Comparison of ENCODE assay signal across 21 cellular contexts in the genomic region with DNA sequence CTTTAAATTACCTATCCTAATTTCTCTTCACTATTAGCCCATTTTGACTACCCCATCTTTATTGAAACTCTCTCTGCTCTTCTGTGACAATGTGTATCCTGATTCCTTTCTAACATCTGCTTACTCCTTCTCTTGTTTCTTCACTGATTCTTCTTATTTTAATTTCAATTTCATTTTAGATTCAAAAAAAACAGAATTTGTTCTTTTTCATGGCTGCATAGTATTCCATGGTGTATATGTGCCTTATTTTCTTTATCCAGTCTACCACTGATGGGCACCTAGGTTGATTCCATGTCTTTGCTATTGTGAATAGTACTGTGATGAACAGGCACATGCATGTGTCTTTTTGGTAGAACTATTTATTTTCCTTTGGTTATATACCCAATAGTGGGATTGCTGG.
A peak's percentile ranks its signal among the peaks of the same experiment; 100 is the strongest.
DNase-seq lines count a peak whose midpoint lies in the region; ATAC-seq, FAIRE-seq and TF ChIP-seq lines count a peak whose summit lies in the region.
"Had no signal": no experiment of that assay in that cellular context is flagged by ENCODE, and none has a peak within 500 bp of the region (broad histone marks: within the 10 kb centered on the region; RNA-seq: fewer than 3 reads in every experiment).

No MANE protein-coding gene starts in this region.

- H3K36me3 ChIP-seq in HEK293 (ENCODE audit: control insufficient read depth in 2 of 2, insufficient read depth in 1 of 2, low read length in 2 of 2) (no peaks in the 10 kb centered on the region), endothelial cell of umbilical vein (ENCODE audit: control insufficient read depth in 2 of 2, extremely low read depth in 1 of 2, insufficient read depth in 2 of 2, low read length in 2 of 2) (no peaks in the 10 kb centered on the region)
- H3K36me3 ChIP-seq: BLaER1 treated with 17β-estradiol and CSF1 and Interleukin-3, amounts not matched to agents 10 nM and 100 nM had no signal

- BruUV-seq in endothelial cell of umbilical vein (replicated peaks; lab: Mats Ljungman, UMichigan) = no TSS peak

- DNase-seq in A549 (ENCODE audit: low read depth in 1 of 2, low spot score in 1 of 2) = no peak
- no peak for DNase-seq in endothelial cell of umbilical vein (ENCODE audit: low read depth, low spot score)
- DNase-seq in effector memory CD8-positive, alpha-beta T cell = no peak
- DNase-seq in hippocampal formation (lab: John Stamatoyannopoulos, UW) = no peak
- DNase-seq: 8988T; AML-193; Caco-2; Calu3; CD4-positive, alpha-beta T cell; CD8-positive, alpha-beta T cell; DMS79 treated with DMSO at 0.1 percent for 48 hours; GF-D8 had no signal

- no peaks in the 10 kb centered on the region for H3K4me1 Mint-ChIP-seq in effector memory CD8-positive, alpha-beta T cell (ENCODE audit: low read depth in 2 of 2)

- H3K9me3 Mint-ChIP-seq in effector memory CD8-positive, alpha-beta T cell = peaks cover 0 to 4% of the 10 kb centered on the region in 2 donors

- no peak for FAIRE-seq in A549 (lab: Jason Lieb, UNC)
- FAIRE-seq in endothelial cell of umbilical vein (lab: Jason Lieb, UNC) = peak; percentile 18
- FAIRE-seq: A204.1, D721Med, G401.6, GM12891, GM19239 had no signal

- no peaks in the 10 kb centered on the region for H3K27me3 ChIP-seq in endothelial cell of umbilical vein (ENCODE audit: control insufficient read depth in 2 of 2, insufficient read depth in 2 of 2, low read length in 2 of 2)

- CTCF ChIA-PET in A549 (lab: Yijun Ruan, JAX) (no interaction called here), HEK293 (lab: Yijun Ruan, JAX) (no interaction called here), endothelial cell of umbilical vein (lab: Charles Lee) (no interaction called here)

- dilution Hi-C loops in endothelial cell of umbilical vein (cut with MboI; ENCODE audit: extremely low pct_ligation_motif_present, low sequenced_read_pairs) = no loop called here

- no peak overlapping the region for H3K4me3 Mint-ChIP-seq in effector memory CD8-positive, alpha-beta T cell
- H3K4me3 Mint-ChIP-seq: B cell; CD4-positive, alpha-beta T cell; CD8-positive, alpha-beta T cell had no signal

- TF ChIP-seq CTCF in A549 (IDR thresholded peaks at IDR 0.05) = no peak
- no peak for TF ChIP-seq CTCF in HEK293 (tag by site-specific recombination; IDR thresholded peaks at IDR 0.05)
- TF ChIP-seq CTCF in endothelial cell of umbilical vein (IDR thresholded peaks at IDR 0.05; ENCODE audit: extremely low read depth in 1 of 2, insufficient read depth in 1 of 2, low read depth in 1 of 2, low read length in 2 of 2) = no peak

- intact Hi-C loops in endothelial cell of umbilical vein (cut with micrococcal nuclease) = no loop called here

- H4K20me1 ChIP-seq in endothelial cell of umbilical vein (replicated peaks; ENCODE audit: control insufficient read depth, extremely low read depth, insufficient read depth, low read length) = no peaks in the 10 kb centered on the region
- H4K20me1 ChIP-seq: BLaER1 treated with 17β-estradiol and CSF1 and Interleukin-3, amounts not matched to agents 10 nM and 100 nM had no signal

- no peak overlapping the region for H3K27ac Mint-ChIP-seq in effector memory CD8-positive, alpha-beta T cell
- H3K27ac Mint-ChIP-seq: B cell; CD4-positive, alpha-beta T cell; CD8-positive, alpha-beta T cell had no signal

- TF ChIP-seq POLR2A in A549 (IDR thresholded peaks at IDR 0.05; ENCODE audit: low read length) (no peak), endothelial cell of umbilical vein (IDR thresholded peaks at IDR 0.05; ENCODE audit: low read depth, low read length) (no peak)

- no peak for TF ChIP-seq RAD21 in A549 (conservative IDR thresholded peaks at IDR 0.05 in 1 of 2, IDR thresholded peaks at IDR 0.05 in 1 of 2)

- H3K27ac ChIP-seq in A549 = no peak overlapping the region
- H3K27ac ChIP-seq in HEK293 (ENCODE audit: extremely low read depth, low read depth, low read length) = no peak overlapping the region
- no peak overlapping the region for H3K27ac ChIP-seq in endothelial cell of umbilical vein (ENCODE audit: insufficient read depth, low read depth, low read length)
- H3K27ac ChIP-seq: BLaER1 treated with 17β-estradiol and CSF1 and Interleukin-3, amounts not matched to agents 10 nM and 100 nM; C4-2B had no signal

- no peak overlapping the region for H3K4me2 ChIP-seq in A549
- H3K4me2 ChIP-seq in endothelial cell of umbilical vein (ENCODE audit: insufficient read depth, low read length) = no peak overlapping the region
- H3K4me2 ChIP-seq: BLaER1 treated with 17β-estradiol and CSF1 and Interleukin-3, amounts not matched to agents 10 nM and 100 nM had no signal

- H3K79me2 ChIP-seq in endothelial cell of umbilical vein (ENCODE audit: control insufficient read depth, insufficient read depth, low read length) = no peaks in the 10 kb centered on the region

- no peaks in the 10 kb centered on the region for H3K4me1 ChIP-seq in A549
- no peaks in the 10 kb centered on the region for H3K4me1 ChIP-seq in HEK293 (ENCODE audit: control insufficient read depth, insufficient read depth, low read length)
- H3K4me1 ChIP-seq in endothelial cell of umbilical vein (ENCODE audit: control insufficient read depth, extremely low read depth, insufficient read depth, low read length) = no peaks in the 10 kb centered on the region
- H3K4me1 ChIP-seq: BLaER1 treated with 17β-estradiol and CSF1 and Interleukin-3, amounts not matched to agents 10 nM and 100 nM; Caco-2 had no signal

- H3K36me3 Mint-ChIP-seq in effector memory CD8-positive, alpha-beta T cell (ENCODE audit: insufficient read depth) = no peaks in the 10 kb centered on the region
- H3K36me3 Mint-ChIP-seq: CD8-positive, alpha-beta T cell had no signal

- no peak overlapping the region for H2AFZ ChIP-seq in endothelial cell of umbilical vein (ENCODE audit: low read depth, low read length)

- H3K9me3 ChIP-seq in A549 (no peaks in the 10 kb centered on the region), HEK293 (ENCODE audit: control insufficient read depth, insufficient read depth, low read depth, low read length) (no peaks in the 10 kb centered on the region), endothelial cell of umbilical vein (replicated peaks; ENCODE audit: control insufficient read depth, insufficient read depth, low read length) (no peaks in the 10 kb centered on the region)
- H3K9me3 ChIP-seq: Caco-2 had no signal

- H3K9me1 ChIP-seq in endothelial cell of umbilical vein (replicated peaks; ENCODE audit: control insufficient read depth, extremely low read depth, insufficient read depth, low read length) = no peaks in the 10 kb centered on the region

- no peak overlapping the region for H3K4me3 ChIP-seq in A549
- H3K4me3 ChIP-seq in HEK293 (ENCODE audit: low read depth, low read length) = no peak overlapping the region
- no peak overlapping the region for H3K4me3 ChIP-seq in endothelial cell of umbilical vein (replicated peaks in 1 of 3; ENCODE audit: insufficient read depth in 1 of 3, low read depth in 1 of 3, low read length in 3 of 3)
- H3K4me3 ChIP-seq: BLaER1 treated with 17β-estradiol and CSF1 and Interleukin-3, amounts not matched to agents 10 nM and 100 nM had no signal

- TF ChIP-seq EP300 in A549 (IDR thresholded peaks at IDR 0.05) = no peak

- no peaks in the 10 kb centered on the region for H3K27me3 Mint-ChIP-seq in effector memory CD8-positive, alpha-beta T cell
- H3K27me3 Mint-ChIP-seq: CD4-positive, alpha-beta T cell had no signal

- POLR2A ChIA-PET in A549 (lab: Yijun Ruan, JAX) (no interaction called here), HEK293 (lab: Yijun Ruan, JAX) (no interaction called here), endothelial cell of umbilical vein (lab: Charles Lee) (no interaction called here)

- ATAC-seq in A549 = no peak
- no peak for ATAC-seq in effector memory CD8-positive, alpha-beta T cell (replicated peaks)
- ATAC-seq: CD8-positive, alpha-beta T cell had no signal

- no peak overlapping the region for H3K9ac ChIP-seq in endothelial cell of umbilical vein (replicated peaks; ENCODE audit: extremely low read depth, insufficient read depth, low read length)
- H3K9ac ChIP-seq: BLaER1 treated with 17β-estradiol and CSF1 and Interleukin-3, amounts not matched to agents 10 nM and 100 nM had no signal

TF ChIP-seq in A549, 52 proteins besides CTCF, POLR2A, EP300 and RAD21:
- TF ChIP-seq HDAC2 (IDR thresholded peaks at IDR 0.05) = peak; percentile 22; the same call in 1 of the 2 replicates
- TF ChIP-seq, protein P1, sequence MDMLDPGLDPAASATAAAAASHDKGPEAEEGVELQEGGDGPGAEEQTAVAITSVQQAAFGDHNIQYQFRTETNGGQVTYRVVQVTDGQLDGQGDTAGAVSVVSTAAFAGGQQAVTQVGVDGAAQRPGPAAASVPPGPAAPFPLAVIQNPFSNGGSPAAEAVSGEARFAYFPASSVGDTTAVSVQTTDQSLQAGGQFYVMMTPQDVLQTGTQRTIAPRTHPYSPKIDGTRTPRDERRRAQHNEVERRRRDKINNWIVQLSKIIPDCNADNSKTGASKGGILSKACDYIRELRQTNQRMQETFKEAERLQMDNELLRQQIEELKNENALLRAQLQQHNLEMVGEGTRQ (IDR thresholded peaks at IDR 0.05) = no peak

TF ChIP-seq in HEK293, 187 proteins besides CTCF, POLR2A, EP300 and RAD21 (continues in another document):
- TF ChIP-seq ZNF146 (tag by site-specific recombination; IDR thresholded peaks at IDR 0.05) (peak; percentile 98), ZNF580 (tag by site-specific recombination; IDR thresholded peaks at IDR 0.05) (0 out of 2 replicates have a peak, but pooled peaks have one; percentile 40)

TF ChIP-seq in endothelial cell of umbilical vein, 7 proteins besides CTCF, POLR2A, EP300 and RAD21:
- TF ChIP-seq EZH2 (IDR thresholded peaks at IDR 0.05; ENCODE audit: borderline replicate concordance, low read depth, low read length, severe bottlenecking) = no peak
- TF ChIP-seq JUN (IDR thresholded peaks at IDR 0.05; ENCODE audit: borderline replicate concordance, insufficient read depth, insufficient read length, low read depth) = no peak
- no peak for TF ChIP-seq MYC (IDR thresholded peaks at IDR 0.05; ENCODE audit: low read depth, low read length)
- no peak for TF ChIP-seq GATA2 (IDR thresholded peaks at IDR 0.05; ENCODE audit: insufficient read depth, insufficient read length, low read depth, low read length)
- no peak for TF ChIP-seq MAX (IDR thresholded peaks at IDR 0.05; ENCODE audit: insufficient read depth, insufficient read length)
